In the genomic region with DNA sequence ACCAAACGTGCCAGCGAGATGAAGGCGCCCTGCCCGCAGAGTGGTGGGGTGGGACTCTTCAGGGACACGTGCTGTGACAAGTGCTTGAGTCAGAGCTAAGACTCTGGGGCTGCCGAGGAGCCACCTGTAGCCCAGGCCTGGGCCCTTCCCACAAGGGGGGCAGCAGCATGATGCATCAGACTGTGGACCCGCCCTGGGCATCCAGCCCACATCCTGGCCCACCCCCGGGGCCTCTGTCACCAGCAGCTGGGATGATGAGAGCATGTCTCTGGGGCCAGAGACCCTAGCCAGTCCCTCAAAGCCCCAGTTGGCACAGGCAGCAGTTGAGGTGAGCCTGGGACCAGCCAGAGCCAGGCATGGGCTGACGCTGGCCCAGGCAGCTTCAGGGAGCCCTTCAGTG, we compare ENCODE assay signal across 24 cellular contexts. TPM values are rescaled to one million over a fixed set of nuclear protein-coding genes. Genes with fewer than 3 reads are reported as not detected.
A peak's percentile ranks its signal among the peaks of the same experiment; 100 is the strongest.
DNase-seq lines count a peak whose midpoint lies in the region; ATAC-seq and TF ChIP-seq lines count a peak whose summit lies in the region.
"Had no signal": no experiment of that assay in that cellular context is flagged by ENCODE, and none has a peak within 500 bp of the region (broad histone marks: within the 10 kb centered on the region; RNA-seq: fewer than 3 reads in every experiment).

No MANE protein-coding gene starts in this region.

- ATAC-seq in RWPE2 (ENCODE audit: low read depth) (peak; percentile 58), foreskin keratinocyte (peak; percentile 78), GM21723 (IDR thresholded peaks at IDR 0.05; ENCODE audit: unreplicated experiment) (no peak), gastroesophageal sphincter (no peak)
- ATAC-seq: heart left ventricle, left cardiac atrium had no signal

- H3K4me3 ChIP-seq in RWPE2 (ENCODE audit: severe bottlenecking) (no peak overlapping the region), gastroesophageal sphincter (no peak overlapping the region)
- H3K4me3 ChIP-seq: heart left ventricle, Peyer's patch, smooth muscle cell, suprapubic skin had no signal

- H3K4me1 ChIP-seq in RWPE2 (ENCODE audit: insufficient read depth, poor library complexity, severe bottlenecking) (peaks cover 3% of the 10 kb centered on the region), foreskin keratinocyte (no peaks in the 10 kb centered on the region), gastroesophageal sphincter (no peaks in the 10 kb centered on the region)
- H3K4me1 ChIP-seq: Peyer's patch had no signal

- H3K27me3 ChIP-seq in RWPE2 (ENCODE audit: insufficient read depth, poor library complexity, severe bottlenecking) (no peaks in the 10 kb centered on the region), foreskin keratinocyte (peaks cover 30% of the 10 kb centered on the region), gastroesophageal sphincter (no peaks in the 10 kb centered on the region)
- H3K27me3 ChIP-seq: heart left ventricle, Peyer's patch, suprapubic skin had no signal

- no peaks in the 10 kb centered on the region for H3K36me3 ChIP-seq in RWPE2 (ENCODE audit: low read depth)
- H3K36me3 ChIP-seq in gastroesophageal sphincter = no peaks in the 10 kb centered on the region
- H3K36me3 ChIP-seq: heart left ventricle, Peyer's patch, suprapubic skin had no signal

- intact Hi-C loops in head of caudate nucleus (cut with DNase I) = no loop called here

- no peak for TF ChIP-seq CTCF in RWPE2 (IDR thresholded peaks at IDR 0.05; ENCODE audit: poor library complexity, severe bottlenecking)
- no peak for TF ChIP-seq CTCF in foreskin keratinocyte (conservative IDR thresholded peaks at IDR 0.05)
- no peak for TF ChIP-seq CTCF in gastroesophageal sphincter (IDR thresholded peaks at IDR 0.05)

- DNase-seq in 8988T = peak; percentile 93
- peak; percentile 71 for DNase-seq in Daoy (ENCODE audit: low read depth)
- DNase-seq in RWPE2 (ENCODE audit: low spot score) = no peak
- DNase-seq in foreskin keratinocyte = peak in 1 of 2 donors; percentile 32
- DNase-seq in head of caudate nucleus = no peak
- no peak for DNase-seq in stimulated activated CD4-positive, alpha-beta T cell treated with anti-CD3 and anti-CD28 coated beads, Interleukin-2, amount 100 ng/mL, for 48 hours
- DNase-seq: activated CD4-positive, alpha-beta T cell treated with anti-CD3 and anti-CD28 coated beads for 4 hours; activated naive CD4-positive, alpha-beta T cell treated with anti-CD3 and anti-CD28 coated beads for 36 hours; activated T-cell treated with anti-CD3 and anti-CD28 coated beads, Interleukin-2, amount 50 U/mL, for 48 hours; amygdala; Calu3; heart left ventricle; KBM-7; left cardiac atrium; MM.1S; NCI-H146; Peyer's patch; stimulated activated CD4-positive, alpha-beta T cell treated with anti-CD3 and anti-CD28 coated beads, Interleukin-2, amount 100 ng/mL, for 24 hours; T-helper 2 cell had no signal

- TF ChIP-seq POLR2A in gastroesophageal sphincter (IDR thresholded peaks at IDR 0.05) = no peak

- no peak for TF ChIP-seq EP300 in gastroesophageal sphincter (IDR thresholded peaks at IDR 0.05)

- no peaks in the 10 kb centered on the region for H3K9me3 ChIP-seq in RWPE2 (ENCODE audit: severe bottlenecking)
- no peaks in the 10 kb centered on the region for H3K9me3 ChIP-seq in gastroesophageal sphincter
- H3K9me3 ChIP-seq: heart left ventricle, Peyer's patch, suprapubic skin had no signal

- 92% methylated on average over 4 of the region's 9 CpGs; no CpG with 5 or more reads in 1 of the 2 donors for WGBS in gastroesophageal sphincter (ENCODE audit: low coverage in 1 of 2), 2 donors

- H3K27ac ChIP-seq in RWPE2 (ENCODE audit: poor library complexity, severe bottlenecking) (no peak overlapping the region), foreskin keratinocyte (no peak overlapping the region), gastroesophageal sphincter (no peak overlapping the region)
- H3K27ac ChIP-seq: C4-2B, heart left ventricle, Peyer's patch, suprapubic skin had no signal

RNA-seq across cellular contexts. Expression of gene CDKN1C, which starts 41.5 kb away (rescaled TPM):
- total RNA-seq in Daoy (2014; rRNA removed; shearing (Covaris generic)) = 4.9 and 5.1 TPM in 2 replicates
- total RNA-seq in foreskin keratinocyte = 2.4 and 3.2 TPM in 2 replicates
- 2.6 and 2.8 TPM in 2 replicates for polyA plus RNA-seq in foreskin keratinocyte
- total RNA-seq in gastroesophageal sphincter = 100 to 1,000 TPM in 2 of 4 donors, 10 to 100 TPM in 2; 87.0 to 201 (median 121) TPM

Comparison
In these comparisons a context has a peak if more than half of its experiments do, and no peak if none do; other contexts are left out.
1. DNase-seq: peak in 8988T (single experiment) and Daoy (single experiment); none in RWPE2 (single experiment), head of caudate nucleus (0 of 42) and stimulated activated CD4-positive, alpha-beta T cell treated with anti-CD3 and anti-CD28 coated beads, Interleukin-2, amount 100 ng/mL, for 48 hours (0 of 2).
2. ATAC-seq: peak in RWPE2 (single experiment) and foreskin keratinocyte (single experiment); none in GM21723 (single experiment) and gastroesophageal sphincter (single experiment).
3. RNA of gene CDKN1C, which starts 41.5 kb away (total RNA-seq): 87.0 to 201 TPM in gastroesophageal sphincter; 4.9 to 5.1 TPM in Daoy and 2.4 to 3.2 TPM in foreskin keratinocyte; every median in the first group is over 10 times any median in the second.